In genomic region chr11:116787436-116787785, GRCh38 we compare ENCODE assay signal across 8 cellular contexts. TPM values are rescaled to one million over a fixed set of nuclear protein-coding genes. Genes with fewer than 3 reads are reported as not detected.
A peak's percentile ranks its signal among the peaks of the same experiment; 100 is the strongest.
DNase-seq lines count a peak whose midpoint lies in the region; ATAC-seq and TF ChIP-seq lines count a peak whose summit lies in the region.

No MANE protein-coding gene starts in this region.

- H3K4me1 Mint-ChIP-seq in activated naive CD4-positive, alpha-beta T cell treated with anti-CD3 and anti-CD28 coated beads for 36 hours (ENCODE audit: low read depth): peaks cover 56% of the 10 kb centered on the region
- peaks cover 19 to 39% of the 10 kb centered on the region in 2 donors for H3K4me1 Mint-ChIP-seq in stimulated activated naive B cell treated with anti-CD40 and anti-IgM and Interleukin-4, amounts not matched to agents 10 μg/mL and 1 μg/mL and 100 μg/mL, for 72 hours

- H3K9me3 Mint-ChIP-seq in activated naive CD4-positive, alpha-beta T cell treated with anti-CD3 and anti-CD28 coated beads for 36 hours: no peaks in the 10 kb centered on the region
- H3K9me3 Mint-ChIP-seq in stimulated activated naive B cell treated with anti-CD40 and anti-IgM and Interleukin-4, amounts not matched to agents 10 μg/mL and 1 μg/mL and 100 μg/mL, for 72 hours: no peaks in the 10 kb centered on the region

- peak overlapping the region; percentile 92 for H3K4me3 Mint-ChIP-seq in activated naive CD4-positive, alpha-beta T cell treated with anti-CD3 and anti-CD28 coated beads for 36 hours
- H3K4me3 Mint-ChIP-seq in stimulated activated naive B cell treated with anti-CD40 and anti-IgM and Interleukin-4, amounts not matched to agents 10 μg/mL and 1 μg/mL and 100 μg/mL, for 72 hours: peak overlapping the region; percentile 95 to 96

- peak overlapping the region; percentile 55 for H3K27ac Mint-ChIP-seq in activated naive CD4-positive, alpha-beta T cell treated with anti-CD3 and anti-CD28 coated beads for 36 hours
- peak overlapping the region; percentile 90 for H3K27ac Mint-ChIP-seq in stimulated activated naive B cell treated with anti-CD40 and anti-IgM and Interleukin-4, amounts not matched to agents 10 μg/mL and 1 μg/mL and 100 μg/mL, for 72 hours

- CTCF ChIA-PET in activated naive CD4-positive, alpha-beta T cell treated with anti-CD3 and anti-CD28 coated beads for 36 hours (lab: Charles Lee): interaction anchor here (0.6 to 10.2 kb wide), 8 partner anchors 14 to 388 kb away, joined by 3 to 134 read pairs (median 4); partner anchors contain the start of genes APOA1 and BUD13

- TF ChIP-seq CTCF in WI38 (IDR thresholded peaks at IDR 0.05; ENCODE audit: low read depth, low read length): no peak

- intact Hi-C loops in activated naive CD4-positive, alpha-beta T cell treated with anti-CD3 and anti-CD28 coated beads for 36 hours (cut with micrococcal nuclease): loop anchor here (5.0 kb wide), 1 partner anchor 310 kb away; the partner anchor contains the start of gene SIK3

- DNase-seq in activated naive CD4-positive, alpha-beta T cell treated with anti-CD3 and anti-CD28 coated beads for 36 hours: no peak
- no peak for DNase-seq in activated naive CD4-positive, alpha-beta T cell treated with Interleukin-2 at 50 U/mL for 16 hours
- DNase-seq in stimulated activated naive B cell treated with anti-CD40 and anti-IgM and Interleukin-4, amounts not matched to agents 10 μg/mL and 1 μg/mL and 100 μg/mL, for 72 hours: no peak
- DNase-seq in NCI-H146 (lab: John Stamatoyannopoulos, UW): no peak
- no peak for DNase-seq in COR-L47 (lab: John Stamatoyannopoulos, UW)

- peak overlapping the region; percentile 90 for H3K4me3 ChIP-seq in WI38 (ENCODE audit: low read depth, low read length)
- H3K4me3 ChIP-seq in iPS-11a (ENCODE audit: low read depth, low read length): peak overlapping the region; percentile 83

- peaks cover 41% of the 10 kb centered on the region for H3K36me3 Mint-ChIP-seq in activated naive CD4-positive, alpha-beta T cell treated with anti-CD3 and anti-CD28 coated beads for 36 hours (ENCODE audit: low read depth)
- peaks cover 29 to 44% of the 10 kb centered on the region in 2 donors for H3K36me3 Mint-ChIP-seq in stimulated activated naive B cell treated with anti-CD40 and anti-IgM and Interleukin-4, amounts not matched to agents 10 μg/mL and 1 μg/mL and 100 μg/mL, for 72 hours

- peak; percentile 10 to 17 for ATAC-seq in stimulated activated naive B cell treated with anti-CD40 and anti-IgM and Interleukin-4, amounts not matched to agents 10 μg/mL and 1 μg/mL and 100 μg/mL, for 72 hours (replicated peaks)
- ATAC-seq in HG02981 (IDR thresholded peaks at IDR 0.05; ENCODE audit: unreplicated experiment): no peak

- no peaks in the 10 kb centered on the region for H3K27me3 Mint-ChIP-seq in activated naive CD4-positive, alpha-beta T cell treated with anti-CD3 and anti-CD28 coated beads for 36 hours (ENCODE audit: low read depth)
- peaks cover 7 to 10% of the 10 kb centered on the region in 2 donors for H3K27me3 Mint-ChIP-seq in stimulated activated naive B cell treated with anti-CD40 and anti-IgM and Interleukin-4, amounts not matched to agents 10 μg/mL and 1 μg/mL and 100 μg/mL, for 72 hours

RNA-seq across cellular contexts. Expression of gene ZPR1, which starts 0.4 kb away (rescaled TPM):
- total RNA-seq in activated naive CD4-positive, alpha-beta T cell treated with anti-CD3 and anti-CD28 coated beads for 36 hours: 10 to 100 TPM; 87.2 to 87.8 TPM

RNA-seq across cellular contexts. Expression of gene APOA5, which starts 4.3 kb away (rescaled TPM):
- total RNA-seq in activated naive CD4-positive, alpha-beta T cell treated with anti-CD3 and anti-CD28 coated beads for 36 hours: not detected

RNA-seq across cellular contexts. Expression of gene BUD13, which starts 14.6 kb away (rescaled TPM):
- total RNA-seq in activated naive CD4-positive, alpha-beta T cell treated with anti-CD3 and anti-CD28 coated beads for 36 hours: 10 to 100 TPM; 35.0 to 37.7 TPM

RNA-seq across cellular contexts. Expression of gene APOA4, which starts 35.7 kb away (rescaled TPM):
- total RNA-seq in activated naive CD4-positive, alpha-beta T cell treated with anti-CD3 and anti-CD28 coated beads for 36 hours: not detected

RNA-seq across cellular contexts. Expression of gene APOC3, which starts 42.3 kb away (rescaled TPM):
- not detected for total RNA-seq in activated naive CD4-positive, alpha-beta T cell treated with anti-CD3 and anti-CD28 coated beads for 36 hours
